ENCODE assay signal across 1 cellular context in the genomic region with DNA sequence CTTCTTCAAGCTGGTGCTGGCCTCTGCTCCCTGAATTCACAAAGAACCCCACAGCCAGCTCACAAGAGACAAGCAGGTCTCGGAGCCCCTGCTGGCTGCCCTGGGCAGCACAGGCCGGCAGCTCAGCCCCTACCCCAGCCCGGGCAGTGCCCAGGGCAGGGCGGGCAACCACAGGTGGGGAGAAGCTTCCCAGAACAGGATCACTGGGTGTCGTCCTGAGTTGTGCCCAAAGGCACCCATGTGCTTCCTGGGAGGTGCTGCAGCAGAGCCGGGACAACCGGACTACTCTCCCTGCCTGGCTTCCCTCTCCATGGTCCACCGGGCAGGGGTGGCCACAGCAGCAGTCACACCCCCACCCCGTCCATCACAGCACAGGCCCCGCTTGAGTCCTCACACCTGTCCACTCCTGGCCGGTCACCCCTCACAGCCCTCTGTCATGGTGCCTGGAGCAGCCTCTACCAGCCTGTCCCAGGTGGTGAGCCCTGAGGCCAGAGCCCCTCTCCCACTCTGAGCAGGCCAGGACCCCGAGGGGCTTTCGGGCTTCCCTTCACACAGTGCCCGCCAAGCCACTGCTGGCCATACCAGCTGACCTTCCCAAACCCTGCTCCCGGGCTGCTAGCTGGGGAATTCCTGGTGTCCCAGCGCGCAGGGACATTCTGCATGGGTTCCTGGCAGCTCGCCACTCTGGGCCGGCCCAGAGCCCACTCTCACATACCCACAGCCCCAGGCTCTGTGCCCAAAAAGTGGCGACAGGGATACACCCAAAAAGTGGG.
TF ChIP-seq lines count a peak whose summit lies in the region.

No MANE protein-coding gene starts in this region.

TF ChIP-seq in GM23338, 12 proteins besides CTCF, POLR2A, EP300 and RAD21 (continued from another document):
- TF ChIP-seq JUNB (IDR thresholded peaks at IDR 0.05; ENCODE audit: unreplicated experiment) (no peak), CREB1 (CRISPR knock-in tag; IDR thresholded peaks at IDR 0.05; ENCODE audit: low read depth) (no peak), ZNF114 (CRISPR knock-in tag; IDR thresholded peaks at IDR 0.05) (no peak)
